ENCODE assay signal across 10 cellular contexts in genomic region chr22:19987394-19988306, GRCh38. TPM values are rescaled to one million over a fixed set of nuclear protein-coding genes. Genes with fewer than 3 reads are reported as not detected.
DNase-seq lines count a peak whose midpoint lies in the region; ATAC-seq and TF ChIP-seq lines count a peak whose summit lies in the region.
"Had no signal": no experiment of that assay in that cellular context is flagged by ENCODE, and none has a peak within 500 bp of the region (broad histone marks: within the 10 kb centered on the region; RNA-seq: fewer than 3 reads in every experiment).

No MANE protein-coding gene starts in this region.

- DNase-seq in CD8-positive, alpha-beta memory T cell: no peak
- DNase-seq in OCI-LY7 (ENCODE audit: low spot score) (no peak), heart left ventricle (peak in 2 of 5 donors; percentile 49), osteocyte (ENCODE audit: extremely low spot score, unreplicated experiment) (no peak), HuH-7.5 (ENCODE audit: low spot score) (no peak)
- DNase-seq in stimulated activated CD4-positive, alpha-beta T cell treated with anti-CD3 and anti-CD28 coated beads, Interleukin-2, amount 100 ng/mL, for 48 hours: no peak
- DNase-seq: DMS79 had no signal

- H3K27me3 Mint-ChIP-seq in CD8-positive, alpha-beta memory T cell: peaks cover 0 to 4% of the 10 kb centered on the region in 2 donors
- H3K27me3 Mint-ChIP-seq in osteocyte (ENCODE audit: unreplicated experiment): no peaks in the 10 kb centered on the region

- WGBS in heart left ventricle, 4 donors: 59 to 93% (median 71%) methylated on average over 7 to 24 of the region's 24 CpGs

- no peaks in the 10 kb centered on the region for H3K79me2 ChIP-seq in OCI-LY7 (ENCODE audit: insufficient read depth, low read depth, low read length)

- BruUV-seq in OCI-LY7 (replicated peaks; lab: Mats Ljungman, UMichigan): no TSS peak

- H3K4me2 ChIP-seq in OCI-LY7 (ENCODE audit: low read length): peak overlapping the region; percentile 49; the same call in 1 of the 2 replicates

- no peak for ATAC-seq in heart left ventricle
- no peak for ATAC-seq in GM19328 (IDR thresholded peaks at IDR 0.05; ENCODE audit: unreplicated experiment)
- ATAC-seq in GM21526 (IDR thresholded peaks at IDR 0.05; ENCODE audit: low FRiP score, unreplicated experiment): no peak

- H3K4me3 ChIP-seq in CD8-positive, alpha-beta memory T cell (ENCODE audit: low read length): no peak overlapping the region
- H3K4me3 ChIP-seq in OCI-LY7 (ENCODE audit: low read depth, low read length, poor library complexity, severe bottlenecking) (no peak overlapping the region), heart left ventricle (peak overlapping the region in 5 of 12 donors; percentile 80 to 96 (median 90))

- H3K36me3 ChIP-seq in CD8-positive, alpha-beta memory T cell (ENCODE audit: insufficient read depth, low read length): no peaks in the 10 kb centered on the region
- H3K36me3 ChIP-seq in OCI-LY7 (ENCODE audit: insufficient read depth, low read length) (no peaks in the 10 kb centered on the region), heart left ventricle (no peaks in the 10 kb centered on the region)

- H3K4me1 ChIP-seq in CD8-positive, alpha-beta memory T cell (ENCODE audit: insufficient read depth, low read length): peaks cover 28% of the 10 kb centered on the region
- peaks cover 8% of the 10 kb centered on the region for H3K4me1 ChIP-seq in OCI-LY7 (ENCODE audit: insufficient read depth, low read length, poor library complexity, severe bottlenecking)
- peaks cover 4 to 80% (median 52%) of the 10 kb centered on the region in 12 donors for H3K4me1 ChIP-seq in heart left ventricle

- H3K4me1 Mint-ChIP-seq in CD8-positive, alpha-beta memory T cell: peaks cover 0 to 7% (median 2%) of the 10 kb centered on the region in 3 donors
- peaks cover 44% of the 10 kb centered on the region for H3K4me1 Mint-ChIP-seq in osteocyte (ENCODE audit: unreplicated experiment)

- intact Hi-C loops in OCI-LY7 (cut with micrococcal nuclease; ENCODE audit: unreplicated experiment) (no loop called here), heart left ventricle (cut with DNase I) (loop anchor here in 1 of 10 donors (2.0 to 5.0 kb wide), 2 partner anchors 29 to 95 kb away; partner anchors contain the start of genes ARVCF and DGCR8)

- no peak for TF ChIP-seq POLR2A in heart left ventricle (IDR thresholded peaks at IDR 0.05)

- CTCF ChIA-PET in CD8-positive, alpha-beta memory T cell (lab: Charles Lee): interaction anchor here (0.9 kb wide), 1 partner anchor 17 kb away, joined by 3 read pairs; no protein-coding TSS in a partner anchor
- CTCF ChIA-PET in OCI-LY7 (lab: Charles Lee; ENCODE audit: unreplicated experiment): no interaction called here

- peak overlapping the region in 5 of 7 donors; percentile 46 to 87 (median 54) for H3K4me3 Mint-ChIP-seq in CD8-positive, alpha-beta memory T cell
- peak overlapping the region; percentile 54 for H3K4me3 Mint-ChIP-seq in osteocyte (ENCODE audit: unreplicated experiment)
- H3K4me3 Mint-ChIP-seq: T-helper 1 cell treated with Interleukin-12 subunit alpha and Interleukin-12 subunit beta and Interleukin-4 antibody, amounts not matched to agents 30 μg/mL and 1 μg/mL, for 36 hours had no signal

- H3K27me3 ChIP-seq in CD8-positive, alpha-beta memory T cell (ENCODE audit: insufficient read depth, low read length, poor library complexity, severe bottlenecking): peaks cover 5% of the 10 kb centered on the region
- no peaks in the 10 kb centered on the region for H3K27me3 ChIP-seq in heart left ventricle

- no peaks in the 10 kb centered on the region for H3K9me2 ChIP-seq in OCI-LY7 (ENCODE audit: insufficient read depth, low read length)

- peak overlapping the region; percentile 93 for H3K27ac ChIP-seq in CD8-positive, alpha-beta memory T cell (ENCODE audit: low read depth, low read length)
- H3K27ac ChIP-seq in OCI-LY7 (ENCODE audit: low read depth, low read length, poor library complexity, severe bottlenecking): no peak overlapping the region
- peak overlapping the region in 7 of 12 donors; percentile 44 to 98 (median 93) for H3K27ac ChIP-seq in heart left ventricle

- no peaks in the 10 kb centered on the region for H3K9me3 ChIP-seq in CD8-positive, alpha-beta memory T cell (ENCODE audit: low read length)
- H3K9me3 ChIP-seq in OCI-LY7 (ENCODE audit: low read length) (no peaks in the 10 kb centered on the region), heart left ventricle (no peaks in the 10 kb centered on the region)

- H3K27ac Mint-ChIP-seq in CD8-positive, alpha-beta memory T cell: no peak overlapping the region
- H3K27ac Mint-ChIP-seq in osteocyte (ENCODE audit: unreplicated experiment): no peak overlapping the region
- H3K27ac Mint-ChIP-seq: T-helper 1 cell treated with Interleukin-12 subunit alpha and Interleukin-12 subunit beta and Interleukin-4 antibody, amounts not matched to agents 30 μg/mL and 1 μg/mL, for 36 hours had no signal

- POLR2A ChIA-PET in CD8-positive, alpha-beta memory T cell (lab: Charles Lee): no interaction called here
- POLR2A ChIA-PET in OCI-LY7 (lab: Charles Lee): no interaction called here

- TF ChIP-seq CTCF in OCI-LY7 (conservative IDR thresholded peaks at IDR 0.05; ENCODE audit: low read length) (no peak), heart left ventricle (IDR thresholded peaks at IDR 0.05) (no peak), osteocyte (IDR thresholded peaks at IDR 0.05) (no peak)

- no peaks in the 10 kb centered on the region for H3K9me3 Mint-ChIP-seq in CD8-positive, alpha-beta memory T cell
- no peaks in the 10 kb centered on the region for H3K9me3 Mint-ChIP-seq in osteocyte (ENCODE audit: unreplicated experiment)
- H3K9me3 Mint-ChIP-seq: T-helper 1 cell treated with Interleukin-12 subunit alpha and Interleukin-12 subunit beta and Interleukin-4 antibody, amounts not matched to agents 30 μg/mL and 1 μg/mL, for 36 hours had no signal

- H2AFZ ChIP-seq in OCI-LY7 (ENCODE audit: low read length): no peak overlapping the region

- H4K20me1 ChIP-seq in OCI-LY7 (ENCODE audit: insufficient read depth, low read length): no peaks in the 10 kb centered on the region

- no peaks in the 10 kb centered on the region for H3K36me3 Mint-ChIP-seq in CD8-positive, alpha-beta memory T cell
- no peaks in the 10 kb centered on the region for H3K36me3 Mint-ChIP-seq in osteocyte (ENCODE audit: unreplicated experiment)

RNA-seq across cellular contexts. Expression of gene ARVCF, which starts 29.0 kb away (rescaled TPM):
- total RNA-seq in CD8-positive, alpha-beta memory T cell: 1 to 10 TPM; 1.4 to 1.8 TPM
- 0.92 TPM for polyA plus RNA-seq in CD8-positive, alpha-beta memory T cell
- total RNA-seq in OCI-LY7 (2014; rRNA removed; shearing (Covaris generic)): 1.8 and 2.9 TPM in 2 replicates
- total RNA-seq in OCI-LY7 (2022): 3.8 and 3.9 TPM in 2 replicates
- 10 to 100 TPM; 21.2 to 46.6 (median 33.3) TPM for total RNA-seq in heart left ventricle
- 10 to 100 TPM; 33.0 to 39.2 TPM for polyA plus RNA-seq in heart left ventricle
- 26.5 and 29.3 TPM in 2 replicates for total RNA-seq in osteocyte

RNA-seq across cellular contexts. Expression of gene TANGO2, which starts 33.3 kb away (rescaled TPM):
- total RNA-seq in CD8-positive, alpha-beta memory T cell: 10 to 100 TPM; 27.3 to 28.0 TPM
- polyA plus RNA-seq in CD8-positive, alpha-beta memory T cell: 48.6 TPM
- total RNA-seq in OCI-LY7 (2014; rRNA removed; shearing (Covaris generic)): 12.3 and 18.3 TPM in 2 replicates
- total RNA-seq in OCI-LY7 (2022) (23.3 and 25.0 TPM in 2 replicates), heart left ventricle (100 to 1,000 TPM in 3 of 9 donors, 10 to 100 TPM in 6; 55.6 to 341 (median 83.7) TPM), osteocyte (24.9 and 28.1 TPM in 2 replicates)
- polyA plus RNA-seq in heart left ventricle: 10 to 100 TPM; 51.3 to 63.0 TPM

RNA-seq across cellular contexts. Expression of gene TXNRD2, which starts 46.0 kb away (rescaled TPM):
- total RNA-seq in CD8-positive, alpha-beta memory T cell: 10 to 100 TPM; 27.6 to 27.9 TPM
- polyA plus RNA-seq in CD8-positive, alpha-beta memory T cell: 13.8 TPM
- 24.1 and 28.9 TPM in 2 replicates for total RNA-seq in OCI-LY7 (2014; rRNA removed; shearing (Covaris generic))
- total RNA-seq in OCI-LY7 (2022): 23.5 and 24.7 TPM in 2 replicates
- 10 to 100 TPM; 23.5 to 42.5 (median 33.5) TPM for total RNA-seq in heart left ventricle
- 10 to 100 TPM; 23.4 to 60.2 TPM for polyA plus RNA-seq in heart left ventricle
- 12.6 and 13.1 TPM in 2 replicates for total RNA-seq in osteocyte

RNA-seq across cellular contexts. Expression of gene COMT, which starts 46.1 kb away (rescaled TPM):
- 10 to 100 TPM; 89.3 to 93.7 TPM for total RNA-seq in CD8-positive, alpha-beta memory T cell
- polyA plus RNA-seq in CD8-positive, alpha-beta memory T cell: 92.7 TPM
- 102 and 112 TPM in 2 replicates for total RNA-seq in OCI-LY7 (2014; rRNA removed; shearing (Covaris generic))
- total RNA-seq in OCI-LY7 (2022): 89.5 and 90.8 TPM in 2 replicates
- total RNA-seq in heart left ventricle: 100 to 1,000 TPM in 8 of 9 donors, 10 to 100 TPM in 1; 69.7 to 195 (median 119) TPM
- polyA plus RNA-seq in heart left ventricle: 100 to 1,000 TPM in 1 of 2 donors, 10 to 100 TPM in 1; 84.7 to 249 TPM
- total RNA-seq in osteocyte: 92.1 and 94.1 TPM in 2 replicates
